1 cellular context compared by ENCODE assay signal in genomic region chr7:95493844-95494243, GRCh38.
TF ChIP-seq lines count a peak whose summit lies in the region.

No MANE protein-coding gene starts in this region.

TF ChIP-seq in HepG2, 621 proteins besides CTCF, POLR2A, EP300 and RAD21 (continued from another document):
- TF ChIP-seq HOMEZ (CRISPR knock-in tag; IDR thresholded peaks at IDR 0.05; ENCODE audit: low read depth) (0 out of 2 replicates have a peak, but pooled peaks have one; percentile 41), ZNF720 (CRISPR knock-in tag; IDR thresholded peaks at IDR 0.05) (no peak), BHLHE40 (IDR thresholded peaks at IDR 0.05; ENCODE audit: low read length) (no peak), SUZ12 (IDR thresholded peaks at IDR 0.05; ENCODE audit: low read depth, low read length) (no peak), ZFX (CRISPR knock-in tag; IDR thresholded peaks at IDR 0.05; ENCODE audit: low read depth) (no peak), ATF1 (CRISPR knock-in tag; IDR thresholded peaks at IDR 0.05) (no peak), ZBTB42 (CRISPR knock-in tag; IDR thresholded peaks at IDR 0.05) (no peak), PRDM15 (CRISPR knock-in tag; IDR thresholded peaks at IDR 0.05) (no peak), TFDP2 (CRISPR knock-in tag; IDR thresholded peaks at IDR 0.05) (no peak), FOXA3 (CRISPR knock-in tag; IDR thresholded peaks at IDR 0.05) (0 out of 2 replicates have a peak, but pooled peaks have one; percentile 18), ZNF672 (CRISPR knock-in tag; IDR thresholded peaks at IDR 0.05) (no peak), GATA4 (IDR thresholded peaks at IDR 0.05; ENCODE audit: borderline replicate concordance, low read depth) (no peak), E2F2 (CRISPR knock-in tag; IDR thresholded peaks at IDR 0.05; ENCODE audit: borderline replicate concordance) (no peak), CEBPB (IDR thresholded peaks at IDR 0.05; ENCODE audit: borderline replicate concordance, low read depth, low read length) (peak; percentile 94), ZNF530 (CRISPR knock-in tag; IDR thresholded peaks at IDR 0.05; ENCODE audit: low read depth) (no peak), HNF4A (CRISPR knock-in tag; IDR thresholded peaks at IDR 0.05) (peak; percentile 32; the same call in 1 of the 2 replicates), PHF5A (CRISPR knock-in tag; IDR thresholded peaks at IDR 0.05; ENCODE audit: low read depth, unreplicated experiment) (no peak), FIP1L1 (IDR thresholded peaks at IDR 0.05; ENCODE audit: borderline replicate concordance, insufficient read depth, low read depth, low read length) (no peak), GATAD2A (CRISPR knock-in tag; IDR thresholded peaks at IDR 0.05) (peak; percentile 71), ZSCAN31 (CRISPR knock-in tag; IDR thresholded peaks at IDR 0.05; ENCODE audit: low read depth) (no peak), SAP130 (CRISPR knock-in tag; IDR thresholded peaks at IDR 0.05; ENCODE audit: low read depth) (peak; percentile 31; the same call in 1 of the 2 replicates), CEBPG (CRISPR knock-in tag; IDR thresholded peaks at IDR 0.05) (peak; percentile 91), ARID5B (CRISPR knock-in tag; IDR thresholded peaks at IDR 0.05) (peak; percentile 59), ZNF101 (CRISPR knock-in tag; IDR thresholded peaks at IDR 0.05; ENCODE audit: borderline replicate concordance, low read depth) (no peak), RBAK (CRISPR knock-in tag; IDR thresholded peaks at IDR 0.05) (no peak), ZNF83 (CRISPR knock-in tag; IDR thresholded peaks at IDR 0.05; ENCODE audit: borderline replicate concordance) (no peak), ETV6 (CRISPR knock-in tag; conservative IDR thresholded peaks at IDR 0.05) (no peak), ZNF737 (CRISPR knock-in tag; IDR thresholded peaks at IDR 0.05; ENCODE audit: borderline replicate concordance) (no peak), ZNF878 (CRISPR knock-in tag; IDR thresholded peaks at IDR 0.05) (0 out of 2 replicates have a peak, but pooled peaks have one; percentile 27), MTF2 (CRISPR knock-in tag; IDR thresholded peaks at IDR 0.05; ENCODE audit: borderline replicate concordance) (no peak), RCOR2 (CRISPR knock-in tag; IDR thresholded peaks at IDR 0.05) (peak; percentile 41; the same call in 1 of the 2 replicates), TCF7 (IDR thresholded peaks at IDR 0.05; ENCODE audit: low read depth) (no peak), BCL6 (CRISPR knock-in tag; IDR thresholded peaks at IDR 0.05) (peak; percentile 39; the same call in 1 of the 2 replicates), ZKSCAN5 (CRISPR knock-in tag; IDR thresholded peaks at IDR 0.05) (no peak), SOX6 (IDR thresholded peaks at IDR 0.05) (no peak), SOX6 (CRISPR knock-in tag; IDR thresholded peaks at IDR 0.05) (peak; percentile 49), HCFC1 (IDR thresholded peaks at IDR 0.05; ENCODE audit: low read depth, low read length) (no peak), ZKSCAN8 (CRISPR knock-in tag; IDR thresholded peaks at IDR 0.05; ENCODE audit: borderline replicate concordance) (no peak), ZNF776 (CRISPR knock-in tag; IDR thresholded peaks at IDR 0.05) (no peak)
- TF ChIP-seq, protein P1, sequence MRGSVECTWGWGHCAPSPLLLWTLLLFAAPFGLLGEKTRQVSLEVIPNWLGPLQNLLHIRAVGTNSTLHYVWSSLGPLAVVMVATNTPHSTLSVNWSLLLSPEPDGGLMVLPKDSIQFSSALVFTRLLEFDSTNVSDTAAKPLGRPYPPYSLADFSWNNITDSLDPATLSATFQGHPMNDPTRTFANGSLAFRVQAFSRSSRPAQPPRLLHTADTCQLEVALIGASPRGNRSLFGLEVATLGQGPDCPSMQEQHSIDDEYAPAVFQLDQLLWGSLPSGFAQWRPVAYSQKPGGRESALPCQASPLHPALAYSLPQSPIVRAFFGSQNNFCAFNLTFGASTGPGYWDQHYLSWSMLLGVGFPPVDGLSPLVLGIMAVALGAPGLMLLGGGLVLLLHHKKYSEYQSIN (CRISPR knock-in tag; IDR thresholded peaks at IDR 0.05; ENCODE audit: borderline replicate concordance), result no peak
